In genomic region chr1:161388639-161389038, GRCh38 we compare ENCODE assay signal across 11 cellular contexts. TPM values are rescaled to one million over a fixed set of nuclear protein-coding genes. Genes with fewer than 3 reads are reported as not detected.
A peak's percentile ranks its signal among the peaks of the same experiment; 100 is the strongest.
DNase-seq lines count a peak whose midpoint lies in the region; TF ChIP-seq lines count a peak whose summit lies in the region.
"Had no signal": no experiment of that assay in that cellular context is flagged by ENCODE, and none has a peak within 500 bp of the region (broad histone marks: within the 10 kb centered on the region; RNA-seq: fewer than 3 reads in every experiment).

No MANE protein-coding gene starts in this region.

- H3K4me1 ChIP-seq in esophagus muscularis mucosa, result peaks cover 8 to 15% (median 11%) of the 10 kb centered on the region in 4 donors
- H3K4me1 ChIP-seq in effector memory CD4-positive, alpha-beta T cell (ENCODE audit: control insufficient read depth, insufficient read depth, low read length, poor library complexity, severe bottlenecking), result peaks cover 3% of the 10 kb centered on the region

- peak overlapping the region; percentile 83 for H3K4me3 Mint-ChIP-seq in activated CD4-positive, alpha-beta T cell treated with anti-CD3 and anti-CD28 coated beads, Interleukin-2, amount 10 ng/mL, durations not matched to agents 24 days and 14 days

- no peak for DNase-seq in activated CD4-positive, alpha-beta T cell treated with anti-CD3 and anti-CD28 coated beads, Interleukin-2, amount 10 ng/mL, durations not matched to agents 24 days and 14 days
- no peak for DNase-seq in activated CD4-positive, alpha-beta T cell treated with anti-CD3 and anti-CD28 coated beads for 4 hours
- no peak for DNase-seq in RWPE1 (ENCODE audit: low spot score)
- DNase-seq in esophagus muscularis mucosa (ENCODE audit: extremely low spot score), result no peak
- DNase-seq in T1000 (lab: John Stamatoyannopoulos, UW), result no peak
- DNase-seq in effector memory CD4-positive, alpha-beta T cell, result no peak
- no peak for DNase-seq in kidney glomerular epithelial cell (lab: John Stamatoyannopoulos, UW)
- DNase-seq: DMS79 treated with DMSO at 0.1 percent for 48 hours, NCI-H446 had no signal

- 94% methylated on average over 3 of the region's 3 CpGs for WGBS in esophagus muscularis mucosa

- no peaks in the 10 kb centered on the region for H3K36me3 ChIP-seq in esophagus muscularis mucosa
- H3K36me3 ChIP-seq in effector memory CD4-positive, alpha-beta T cell (ENCODE audit: control insufficient read depth, insufficient read depth, low read length), result no peaks in the 10 kb centered on the region

- no peak overlapping the region for H3K4me3 ChIP-seq in esophagus muscularis mucosa
- H3K4me3 ChIP-seq in skin epidermis, result no peak overlapping the region
- H3K4me3 ChIP-seq in effector memory CD4-positive, alpha-beta T cell (ENCODE audit: insufficient read depth, low read depth, low read length, poor library complexity, severe bottlenecking), result no peak overlapping the region

- H3K27ac Mint-ChIP-seq in activated CD4-positive, alpha-beta T cell treated with anti-CD3 and anti-CD28 coated beads, Interleukin-2, amount 10 ng/mL, durations not matched to agents 24 days and 14 days, result peak overlapping the region; percentile 92

- H3K27me3 ChIP-seq in esophagus muscularis mucosa, result no peaks in the 10 kb centered on the region
- H3K27me3 ChIP-seq in effector memory CD4-positive, alpha-beta T cell (replicated peaks; ENCODE audit: control insufficient read depth, insufficient read depth, low read length, poor library complexity, severe bottlenecking), result no peaks in the 10 kb centered on the region

- no peaks in the 10 kb centered on the region for H3K9me3 ChIP-seq in esophagus muscularis mucosa
- H3K9me3 ChIP-seq in effector memory CD4-positive, alpha-beta T cell (ENCODE audit: control insufficient read depth, low read length), result no peaks in the 10 kb centered on the region

- H3K27ac ChIP-seq in RWPE1 (peak overlapping the region; percentile 92), esophagus muscularis mucosa (replicated peaks in 1 of 4) (peak overlapping the region; percentile 91 to 93 (median 92)), skin epidermis (peak overlapping the region in 13 of 21 experiments; percentile 79 to 97 (median 93))
- no peak overlapping the region for H3K27ac ChIP-seq in effector memory CD4-positive, alpha-beta T cell (ENCODE audit: insufficient read depth, low read length, poor library complexity, severe bottlenecking)

- peaks cover 4% of the 10 kb centered on the region for H3K36me3 Mint-ChIP-seq in activated CD4-positive, alpha-beta T cell treated with anti-CD3 and anti-CD28 coated beads, Interleukin-2, amount 10 ng/mL, durations not matched to agents 24 days and 14 days (ENCODE audit: low read depth)

- no peaks in the 10 kb centered on the region for H3K9me3 Mint-ChIP-seq in activated CD4-positive, alpha-beta T cell treated with anti-CD3 and anti-CD28 coated beads, Interleukin-2, amount 10 ng/mL, durations not matched to agents 24 days and 14 days

- no peak for TF ChIP-seq CTCF in RWPE1 (conservative IDR thresholded peaks at IDR 0.05; ENCODE audit: low read depth)
- no peak for TF ChIP-seq CTCF in esophagus muscularis mucosa (IDR thresholded peaks at IDR 0.05)

- TF ChIP-seq POLR2A in esophagus muscularis mucosa (IDR thresholded peaks at IDR 0.05; ENCODE audit: low read depth), result no peak

- no peaks in the 10 kb centered on the region for H3K27me3 Mint-ChIP-seq in activated CD4-positive, alpha-beta T cell treated with anti-CD3 and anti-CD28 coated beads, Interleukin-2, amount 10 ng/mL, durations not matched to agents 24 days and 14 days

- CTCF ChIA-PET in RWPE1 (lab: Yijun Ruan, JAX), result interaction anchor here (0.7 kb wide), 1 partner anchor 202 kb away, joined by 4 read pairs; no protein-coding TSS in a partner anchor

- POLR2A ChIA-PET in RWPE1 (lab: Yijun Ruan, JAX; ENCODE audit: low non-redundant PET), result no interaction called here

- intact Hi-C loops in activated CD4-positive, alpha-beta T cell treated with anti-CD3 and anti-CD28 coated beads, Interleukin-2, amount 10 ng/mL, durations not matched to agents 24 days and 14 days (cut with micrococcal nuclease), result no loop called here
- intact Hi-C loops in esophagus muscularis mucosa (cut with DNase I), result loop anchor here (10.0 kb wide), 1 partner anchor 194 kb away; the partner anchor contains the start of gene ADAMTS4

- H3K4me1 Mint-ChIP-seq in activated CD4-positive, alpha-beta T cell treated with anti-CD3 and anti-CD28 coated beads, Interleukin-2, amount 10 ng/mL, durations not matched to agents 24 days and 14 days, result peaks cover 46% of the 10 kb centered on the region

- no peak for TF ChIP-seq EP300 in esophagus muscularis mucosa (IDR thresholded peaks at IDR 0.05)

RNA-seq across cellular contexts. Expression of gene CFAP126, which starts 21.0 kb away (rescaled TPM):
- total RNA-seq in activated CD4-positive, alpha-beta T cell treated with anti-CD3 and anti-CD28 coated beads, Interleukin-2, amount 10 ng/mL, durations not matched to agents 24 days and 14 days, result not detected in 2 replicates
- not detected for total RNA-seq in esophagus muscularis mucosa
- total RNA-seq: epithelial cell of proximal tubule had no signal
